ENCODE assay signal across 8 cellular contexts in genomic region chr16:28211758-28212531, GRCh38. TPM values are rescaled to one million over a fixed set of nuclear protein-coding genes. Genes with fewer than 3 reads are reported as not detected.
A peak's percentile ranks its signal among the peaks of the same experiment; 100 is the strongest.
DNase-seq lines count a peak whose midpoint lies in the region; ATAC-seq and TF ChIP-seq lines count a peak whose summit lies in the region.

Gene XPO6, minus strand, starts transcription at chr16:28211965. Its CDS starts 597 bp downstream, at chr16:28211368.

- peak within 1 kb of the TSS; percentile 80 for H3K27ac ChIP-seq in KOPT-K1 (ENCODE audit: low read depth, low read length, poor library complexity, severe bottlenecking)
- peak within 1 kb of the TSS; percentile 87 to 96 (median 93) for H3K27ac ChIP-seq in Peyer's patch
- H3K27ac ChIP-seq in muscle layer of duodenum (ENCODE audit: low read length), result peak within 1 kb of the TSS; percentile 58

- H3K9me3 ChIP-seq in KOPT-K1 (ENCODE audit: insufficient read depth, low read length, poor library complexity, severe bottlenecking), result no peaks in the 10 kb centered on the region
- no peaks in the 10 kb centered on the region for H3K9me3 ChIP-seq in Peyer's patch
- H3K9me3 ChIP-seq in muscle layer of duodenum (ENCODE audit: control insufficient read depth in 1 of 2, low read length in 2 of 2), result no peaks in the 10 kb centered on the region

- ATAC-seq in GM21737 (IDR thresholded peaks at IDR 0.05; ENCODE audit: unreplicated experiment) (peak; percentile 73), esophagus mucosa (peak; percentile 98)

- DNase-seq in DMS53 (lab: John Stamatoyannopoulos, UW) (peak; percentile 94), Peyer's patch (peak; percentile 97 to 99 (median 98))
- DNase-seq in activated T-cell treated with anti-CD3 and anti-CD28 coated beads, Interleukin-2, amount 50 U/mL, for 48 hours, result peak; percentile 99
- peak; percentile 99 for DNase-seq in stimulated activated CD8-positive, alpha-beta memory T cell treated with anti-CD3 and anti-CD28 coated beads, Interleukin-7, amount 100 ng/mL, for 24 hours (ENCODE audit: low read depth)

- H3K4me1 ChIP-seq in Peyer's patch, result peaks cover 0 to 30% (median 4%) of the 10 kb centered on the region in 4 donors
- peaks cover 0 to 14% of the 10 kb centered on the region in 2 donors for H3K4me1 ChIP-seq in muscle layer of duodenum (ENCODE audit: control insufficient read depth in 1 of 2, insufficient read depth in 2 of 2, low read length in 2 of 2)

- H3K27me3 ChIP-seq in Peyer's patch, result no peaks in the 10 kb centered on the region
- no peaks in the 10 kb centered on the region for H3K27me3 ChIP-seq in muscle layer of duodenum (ENCODE audit: low read depth, low read length)

- peak; percentile 27 to 79 for TF ChIP-seq POLR2A in Peyer's patch (IDR thresholded peaks at IDR 0.05)

- peaks cover 30% of the 10 kb centered on the region for H3K36me3 ChIP-seq in KOPT-K1 (ENCODE audit: insufficient read depth, low read length)
- H3K36me3 ChIP-seq in Peyer's patch, result peaks cover 0 to 11% (median 0%) of the 10 kb centered on the region in 3 donors
- H3K36me3 ChIP-seq in muscle layer of duodenum (ENCODE audit: control insufficient read depth in 1 of 2, insufficient read depth in 2 of 2, low read length in 2 of 2), result peaks cover 3 to 12% of the 10 kb centered on the region in 2 donors

- H3K4me3 ChIP-seq in Peyer's patch (peak within 1 kb of the TSS; percentile 84 to 100 (median 98)), muscle layer of duodenum (ENCODE audit: low read depth in 1 of 2, low read length in 2 of 2) (peak within 1 kb of the TSS; percentile 86 to 89)

- TF ChIP-seq CTCF in Peyer's patch (IDR thresholded peaks at IDR 0.05), result peak in 1 of 6 experiments; percentile 2

RNA-seq across cellular contexts. Expression of gene XPO6, which starts in this region (rescaled TPM):
- total RNA-seq in Peyer's patch (100 to 1,000 TPM in 3 of 4 donors, 10 to 100 TPM in 1; 94.7 to 272 (median 130) TPM), esophagus mucosa (82.7 TPM)

Comparison
In these comparisons a context has a peak if more than half of its experiments do, and no peak if none do; other contexts are left out.
1. Peak in every context shown above with its lines: DNase-seq, ATAC-seq, H3K4me3 ChIP-seq and H3K27ac ChIP-seq.